Comparison of ENCODE assay signal across 11 cellular contexts in the genomic region with DNA sequence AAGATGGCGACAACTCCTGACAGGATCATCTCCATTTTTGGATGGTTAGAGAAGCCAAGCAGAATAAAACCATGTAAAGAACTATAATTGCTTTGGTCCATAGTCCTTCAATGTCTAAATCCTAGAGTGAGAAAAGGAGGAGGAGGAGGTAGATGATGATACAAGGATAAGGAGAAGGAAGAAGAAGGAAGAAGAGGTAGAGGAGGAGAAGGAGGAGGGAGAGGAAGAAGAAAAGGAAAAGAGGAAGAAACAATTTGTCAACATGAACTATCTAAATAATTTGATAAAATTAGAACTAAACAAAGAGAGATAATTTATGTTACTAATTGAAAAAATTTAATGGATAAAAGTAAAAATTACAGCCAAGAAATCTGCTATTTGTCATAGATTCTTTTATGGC. TPM values are rescaled to one million over a fixed set of nuclear protein-coding genes. Genes with fewer than 3 reads are reported as not detected.
"Had no signal": no experiment of that assay in that cellular context is flagged by ENCODE, and none has a peak within 500 bp of the region (broad histone marks: within the 10 kb centered on the region; RNA-seq: fewer than 3 reads in every experiment).

A gene with protein sequence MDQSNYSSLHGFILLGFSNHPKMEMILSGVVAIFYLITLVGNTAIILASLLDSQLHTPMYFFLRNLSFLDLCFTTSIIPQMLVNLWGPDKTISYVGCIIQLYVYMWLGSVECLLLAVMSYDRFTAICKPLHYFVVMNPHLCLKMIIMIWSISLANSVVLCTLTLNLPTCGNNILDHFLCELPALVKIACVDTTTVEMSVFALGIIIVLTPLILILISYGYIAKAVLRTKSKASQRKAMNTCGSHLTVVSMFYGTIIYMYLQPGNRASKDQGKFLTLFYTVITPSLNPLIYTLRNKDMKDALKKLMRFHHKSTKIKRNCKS (minus strand): TSS at position 101 of the 400 bp plus-strand sequence. CDS start 0 bp downstream, at position 101.

- H3K27ac ChIP-seq: GM23248 had no signal

- FAIRE-seq: H1, H54 had no signal

- H3K9me3 ChIP-seq: HAP-1 had no signal

- H3K4me2 ChIP-seq: GM23338 had no signal

- H2AFZ ChIP-seq: GM23248, GM23338 had no signal

- H3K9ac ChIP-seq: GM23248 had no signal

- DNase-seq: GM23248, GOT3, H7, H9, HCEC 1CT, HFFc6 had no signal

- H3K36me3 ChIP-seq: HAP-1 had no signal

- H3K4me3 ChIP-seq: GM23248, GM23338, HAP-1 had no signal

- ATAC-seq: GM23338, HCT116 had no signal

RNA-seq across cellular contexts. Expression of the gene that starts here (rescaled TPM):
- total RNA-seq: GM23248, GM23338, H1, H7, H9, HFFc6 had no signal
- polyA plus RNA-seq: GM23248, GM23338, H1 had no signal
